In genomic region chr1:156122086-156122485, GRCh38 we compare ENCODE assay signal across 9 cellular contexts. TPM values are rescaled to one million over a fixed set of nuclear protein-coding genes. Genes with fewer than 3 reads are reported as not detected.
A peak's percentile ranks its signal among the peaks of the same experiment; 100 is the strongest.
DNase-seq lines count a peak whose midpoint lies in the region; ATAC-seq and TF ChIP-seq lines count a peak whose summit lies in the region.
"Had no signal": no experiment of that assay in that cellular context is flagged by ENCODE, and none has a peak within 500 bp of the region (broad histone marks: within the 10 kb centered on the region; RNA-seq: fewer than 3 reads in every experiment).

No MANE protein-coding gene starts in this region.

- TF ChIP-seq EP300 in tibial nerve (IDR thresholded peaks at IDR 0.05): no peak

- ATAC-seq in Panc1 (no peak), GM21390 (IDR thresholded peaks at IDR 0.05; ENCODE audit: unreplicated experiment) (no peak)

- no peak for DNase-seq in Panc1 (ENCODE audit: low read depth, low spot score)
- no peak for DNase-seq in choroid plexus epithelial cell (ENCODE audit: low read depth)
- no peak for DNase-seq in tibial nerve (ENCODE audit: low spot score in 2 of 2)
- no peak for DNase-seq in CD14-positive monocyte (ENCODE audit: low spot score)
- DNase-seq in activated CD4-positive, alpha-beta T cell treated with anti-CD3 and anti-CD28 coated beads, Interleukin-2, amount 10 ng/mL, durations not matched to agents 7 days and 5 days: no peak
- no peak for DNase-seq in HuH-7.5 (ENCODE audit: low spot score)
- DNase-seq: Kasumi-1 had no signal

- TF ChIP-seq POLR2A in tibial nerve (IDR thresholded peaks at IDR 0.05): no peak

- 57 to 93% methylated on average over 1 to 2 of the region's 4 CpGs for WGBS in mesodermal cell (ENCODE audit: insufficient coverage in 2 of 2), 2 experiments
- 20 to 29% methylated on average over 4 of the region's 4 CpGs for WGBS in tibial nerve, 2 donors

- in situ Hi-C loops in Panc1 (cut with HindIII; ENCODE audit: low pct_unique_long_range_greater_than_20kb, low sequenced_read_pairs): no loop called here

- TF ChIP-seq CTCF in Panc1 (IDR thresholded peaks at IDR 0.05) (no peak), choroid plexus epithelial cell (conservative IDR thresholded peaks at IDR 0.05; ENCODE audit: low read depth, low read length) (no peak), tibial nerve (IDR thresholded peaks at IDR 0.05) (no peak), CD14-positive monocyte (IDR thresholded peaks at IDR 0.05) (no peak)

- peak overlapping the region in 1 of 2 donors; percentile 85 for H3K4me3 Mint-ChIP-seq in CD14-positive monocyte
- H3K4me3 Mint-ChIP-seq in activated CD4-positive, alpha-beta T cell treated with anti-CD3 and anti-CD28 coated beads, Interleukin-2, amount 10 ng/mL, durations not matched to agents 7 days and 5 days: no peak overlapping the region

- H3K4me1 ChIP-seq in Panc1 (ENCODE audit: control insufficient read depth, insufficient read depth, low read length) (peaks cover 84% of the 10 kb centered on the region), mesodermal cell (ENCODE audit: control insufficient read depth, insufficient read depth, low read length, poor library complexity, severe bottlenecking) (peaks cover 90% of the 10 kb centered on the region), tibial nerve (peaks cover 15 to 100% (median 84%) of the 10 kb centered on the region in 4 donors)

- H3K36me3 Mint-ChIP-seq in CD14-positive monocyte: peaks cover 15 to 16% of the 10 kb centered on the region in 2 donors
- no peaks in the 10 kb centered on the region for H3K36me3 Mint-ChIP-seq in activated CD4-positive, alpha-beta T cell treated with anti-CD3 and anti-CD28 coated beads, Interleukin-2, amount 10 ng/mL, durations not matched to agents 7 days and 5 days (ENCODE audit: low read depth)

- peaks cover 65% of the 10 kb centered on the region for H3K4me1 Mint-ChIP-seq in CD14-positive monocyte
- peaks cover 62% of the 10 kb centered on the region for H3K4me1 Mint-ChIP-seq in activated CD4-positive, alpha-beta T cell treated with anti-CD3 and anti-CD28 coated beads, Interleukin-2, amount 10 ng/mL, durations not matched to agents 7 days and 5 days

- CTCF ChIA-PET in Panc1 (lab: Charles Lee): interaction anchor here (1.0 kb wide), 1 partner anchor 103 kb away, joined by 3 read pairs; no protein-coding TSS in a partner anchor
- CTCF ChIA-PET in activated CD4-positive, alpha-beta T cell treated with anti-CD3 and anti-CD28 coated beads, Interleukin-2, amount 10 ng/mL, durations not matched to agents 7 days and 5 days (lab: Charles Lee): interaction anchor here (1.3 to 25.5 kb wide), 2 partner anchors 25 to 173 kb away, joined by 3 to 645 read pairs; partner anchors contain the start of gene GLMP

- POLR2A ChIA-PET in Panc1 (lab: Charles Lee): no interaction called here
- POLR2A ChIA-PET in activated CD4-positive, alpha-beta T cell treated with anti-CD3 and anti-CD28 coated beads, Interleukin-2, amount 10 ng/mL, durations not matched to agents 7 days and 5 days (lab: Charles Lee): no interaction called here

- intact Hi-C loops in Panc1 (cut with micrococcal nuclease; ENCODE audit: unreplicated experiment): no loop called here
- intact Hi-C loops in CD14-positive monocyte (cut with micrococcal nuclease): no loop called here

- H3K27me3 ChIP-seq in Panc1 (ENCODE audit: control insufficient read depth, insufficient read depth, low read length): no peaks in the 10 kb centered on the region
- H3K27me3 ChIP-seq in tibial nerve: no peaks in the 10 kb centered on the region

- H3K27me3 Mint-ChIP-seq in CD14-positive monocyte (ENCODE audit: low read depth in 3 of 3): peaks cover 84 to 96% (median 88%) of the 10 kb centered on the region in 3 donors
- peaks cover 4% of the 10 kb centered on the region for H3K27me3 Mint-ChIP-seq in activated CD4-positive, alpha-beta T cell treated with anti-CD3 and anti-CD28 coated beads, Interleukin-2, amount 10 ng/mL, durations not matched to agents 7 days and 5 days

- H3K9me3 Mint-ChIP-seq in CD14-positive monocyte: peaks cover 0 to 22% (median 9%) of the 10 kb centered on the region in 7 donors
- no peaks in the 10 kb centered on the region for H3K9me3 Mint-ChIP-seq in activated CD4-positive, alpha-beta T cell treated with anti-CD3 and anti-CD28 coated beads, Interleukin-2, amount 10 ng/mL, durations not matched to agents 7 days and 5 days

- peaks cover 2% of the 10 kb centered on the region; the same call in 1 of the 2 replicates for H3K36me3 ChIP-seq in Panc1 (ENCODE audit: control insufficient read depth, insufficient read depth, low read length)
- peaks cover 43% of the 10 kb centered on the region for H3K36me3 ChIP-seq in mesodermal cell (ENCODE audit: control insufficient read depth, insufficient read depth, low read length)
- H3K36me3 ChIP-seq in tibial nerve: no peaks in the 10 kb centered on the region

- BruUV-seq in Panc1 (replicated peaks; lab: Mats Ljungman, UMichigan): no TSS peak

- H3K4me3 ChIP-seq in Panc1 (ENCODE audit: low read depth in 2 of 2, low read length in 2 of 2) (peak overlapping the region; percentile 19 to 58), choroid plexus epithelial cell (ENCODE audit: low read depth, low read length) (peak overlapping the region; percentile 36), mesodermal cell (ENCODE audit: extremely low read depth, insufficient read depth, low read length, poor library complexity, severe bottlenecking) (no peak overlapping the region), tibial nerve (peak overlapping the region; percentile 14 to 47 (median 32))

- peak overlapping the region; percentile 95 for H3K27ac ChIP-seq in Panc1 (ENCODE audit: low read length)
- H3K27ac ChIP-seq in mesodermal cell (ENCODE audit: low read depth, low read length, severe bottlenecking): peak overlapping the region; percentile 98
- peak overlapping the region; percentile 94 to 98 (median 96) for H3K27ac ChIP-seq in tibial nerve

- H3K9me3 ChIP-seq in Panc1 (ENCODE audit: control insufficient read depth, insufficient read depth, low read depth, low read length) (no peaks in the 10 kb centered on the region), mesodermal cell (ENCODE audit: control insufficient read depth, low read length) (no peaks in the 10 kb centered on the region), tibial nerve (no peaks in the 10 kb centered on the region)

- H3K27ac Mint-ChIP-seq in CD14-positive monocyte: peak overlapping the region in 3 of 7 donors; percentile 70 to 94 (median 92)
- no peak overlapping the region for H3K27ac Mint-ChIP-seq in activated CD4-positive, alpha-beta T cell treated with anti-CD3 and anti-CD28 coated beads, Interleukin-2, amount 10 ng/mL, durations not matched to agents 7 days and 5 days

RNA-seq across cellular contexts. Expression of gene LMNA, which starts 7.6 kb away (rescaled TPM):
- total RNA-seq in Panc1 (2021; ENCODE audit: unreplicated experiment) (691 TPM), tibial nerve (100 to 1,000 TPM; 371 to 501 (median 419) TPM)
- polyA plus RNA-seq in Panc1 (2012; ENCODE audit: insufficient read length): 726 TPM
- polyA plus RNA-seq in mesodermal cell (2013, experiment 1 of 2): 193 TPM
- polyA plus RNA-seq in mesodermal cell (2013, experiment 2 of 2): 171 TPM
- polyA plus RNA-seq in CD14-positive monocyte: 10 to 100 TPM; 16.5 to 24.7 TPM
- 10 to 100 TPM; 38.3 to 43.5 TPM for total RNA-seq in activated CD4-positive, alpha-beta T cell treated with anti-CD3 and anti-CD28 coated beads, Interleukin-2, amount 10 ng/mL, durations not matched to agents 7 days and 5 days

RNA-seq across cellular contexts. Expression of gene SEMA4A, which starts 31.3 kb away (rescaled TPM):
- total RNA-seq in Panc1 (2021; ENCODE audit: unreplicated experiment) (0.21 TPM), tibial nerve (1 to 10 TPM; 1.8 to 4.6 (median 3.5) TPM)
- 0.22 TPM for polyA plus RNA-seq in Panc1 (2012; ENCODE audit: insufficient read length)
- polyA plus RNA-seq in mesodermal cell (2013, experiment 1 of 2): 1.6 TPM
- 1.4 TPM for polyA plus RNA-seq in mesodermal cell (2013, experiment 2 of 2)
- polyA plus RNA-seq in CD14-positive monocyte: 100 to 1,000 TPM in 1 of 2 donors, 10 to 100 TPM in 1; 72.3 to 121 TPM
- total RNA-seq in activated CD4-positive, alpha-beta T cell treated with anti-CD3 and anti-CD28 coated beads, Interleukin-2, amount 10 ng/mL, durations not matched to agents 7 days and 5 days: 10 to 100 TPM; 35.3 to 37.8 TPM

RNA-seq across cellular contexts. Expression of gene MEX3A, which starts 39.8 kb away (rescaled TPM):
- total RNA-seq in Panc1 (2021; ENCODE audit: unreplicated experiment) (15.8 TPM), tibial nerve (1 to 10 TPM in 1 of 4 donors, under 1 TPM in 3; under 0.01 to 1.2 (median 0.43) TPM)
- polyA plus RNA-seq in Panc1 (2012; ENCODE audit: insufficient read length): 33.1 TPM
- polyA plus RNA-seq in mesodermal cell (2013, experiment 1 of 2): 61.7 TPM
- 47.5 TPM for polyA plus RNA-seq in mesodermal cell (2013, experiment 2 of 2)
- polyA plus RNA-seq in CD14-positive monocyte: not detected
- total RNA-seq in activated CD4-positive, alpha-beta T cell treated with anti-CD3 and anti-CD28 coated beads, Interleukin-2, amount 10 ng/mL, durations not matched to agents 7 days and 5 days: under 1 TPM; 0.02 to 0.05 TPM

Comparison
In these comparisons a context has a peak if more than half of its experiments do, and no peak if none do; other contexts are left out.
1. RNA of gene LMNA, which starts 7.6 kb away (total RNA-seq): 691 TPM in Panc1 (single experiment) and 371 to 501 TPM in tibial nerve; 38.3 to 43.5 TPM in activated CD4-positive, alpha-beta T cell treated with anti-CD3 and anti-CD28 coated beads, Interleukin-2, amount 10 ng/mL, durations not matched to agents 7 days and 5 days; every median in the first group is over 4 times any median in the second.
2. RNA of gene SEMA4A, which starts 31.3 kb away (total RNA-seq): 35.3 to 37.8 TPM in activated CD4-positive, alpha-beta T cell treated with anti-CD3 and anti-CD28 coated beads, Interleukin-2, amount 10 ng/mL, durations not matched to agents 7 days and 5 days; 1.8 to 4.6 TPM in tibial nerve and 0.21 TPM in Panc1 (single experiment); every median in the first group is over 4 times any median in the second.
3. Peak in every context shown above with its lines, with median percentiles within 50 percentile points of each other: H3K27ac ChIP-seq.